17 cellular contexts compared by ENCODE assay signal in genomic region chr7:149220534-149220933, GRCh38. TPM values are rescaled to one million over a fixed set of nuclear protein-coding genes. Genes with fewer than 3 reads are reported as not detected.
DNase-seq lines count a peak whose midpoint lies in the region; ATAC-seq, FAIRE-seq and TF ChIP-seq lines count a peak whose summit lies in the region.
"Had no signal": no experiment of that assay in that cellular context is flagged by ENCODE, and none has a peak within 500 bp of the region (broad histone marks: within the 10 kb centered on the region; RNA-seq: fewer than 3 reads in every experiment).

No MANE protein-coding gene starts in this region.

- ATAC-seq in A549 (peak; percentile 12 to 33; a peak in 1 of 6 replicates), GM18498 (IDR thresholded peaks at IDR 0.05; ENCODE audit: unreplicated experiment) (no peak)
- ATAC-seq: activated T-cell treated with anti-CD3 and anti-CD28 coated beads, Interleukin-2, amount 50 U/mL, for 4 hours; Right ventricle myocardium inferior; stimulated activated naive CD8-positive, alpha-beta T cell treated with anti-CD3 and anti-CD28 coated beads, Interleukin-15, amount 100 ng/mL, for 72 hours had no signal

- H3K4me1 ChIP-seq in A549 (peaks cover 5% of the 10 kb centered on the region; the same call in 1 of the 3 replicates), GM23248 (ENCODE audit: insufficient read depth) (peaks cover 26% of the 10 kb centered on the region), adipocyte (ENCODE audit: control insufficient read depth, insufficient read depth, low read length) (peaks cover 4% of the 10 kb centered on the region), ovary (ENCODE audit: insufficient read depth) (no peaks in the 10 kb centered on the region)

- WGBS in A549 (ENCODE audit: missing lambda C conversion rate), result 84% methylated on average over 6 of the region's 6 CpGs
- 37 to 59% methylated on average over 6 of the region's 6 CpGs for WGBS in GM23248 (ENCODE audit: low coverage in 1 of 2, low lambda C conversion rate in 2 of 2, missing lambda C conversion rate in 2 of 2), 2 experiments
- WGBS in ovary, 3 donors, result 69 to 76% (median 75%) methylated on average over 6 of the region's 6 CpGs

- TF ChIP-seq CTCF in A549 (IDR thresholded peaks at IDR 0.05) (no peak), foreskin fibroblast (IDR thresholded peaks at IDR 0.05; ENCODE audit: low read depth, low read length) (no peak), ovary (IDR thresholded peaks at IDR 0.05) (no peak)

- H3K4me3 ChIP-seq in A549, result no peak overlapping the region
- H3K4me3 ChIP-seq in GM23248, result no peak overlapping the region
- no peak overlapping the region for H3K4me3 ChIP-seq in adipocyte (ENCODE audit: low read length)
- no peak overlapping the region for H3K4me3 ChIP-seq in foreskin fibroblast (ENCODE audit: low read depth in 1 of 2, low read length in 2 of 2)
- no peak overlapping the region for H3K4me3 ChIP-seq in ovary
- H3K4me3 ChIP-seq: adrenal gland had no signal

- no peak overlapping the region for H3K27ac ChIP-seq in A549
- H3K27ac ChIP-seq in GM23248, result peak overlapping the region; percentile 33
- no peak overlapping the region for H3K27ac ChIP-seq in ovary
- H3K27ac ChIP-seq: adrenal gland had no signal

- no peak for TF ChIP-seq POLR2A in A549 (IDR thresholded peaks at IDR 0.05; ENCODE audit: low read length)
- TF ChIP-seq POLR2A in ovary (IDR thresholded peaks at IDR 0.05), result no peak

- H3K9me2 ChIP-seq in GM23248 (ENCODE audit: insufficient read depth), result no peaks in the 10 kb centered on the region

- DNase-seq in A549 (ENCODE audit: low read depth in 1 of 2, low spot score in 1 of 2) (no peak), GM23248 (peak; percentile 89), adipocyte (ENCODE audit: low read depth) (peak; percentile 66), foreskin fibroblast (peak; percentile 51 to 80), hypothalamus (lab: John Stamatoyannopoulos, UW) (no peak), ovary (no peak)
- no peak for DNase-seq in stimulated activated CD4-positive, alpha-beta T cell treated with anti-CD3 and anti-CD28 coated beads, Interleukin-15, amount 100 ng/mL, for 24 hours
- DNase-seq: activated CD4-positive, alpha-beta T cell treated with anti-CD3 and anti-CD28 coated beads for 48 hours; activated T-cell treated with anti-CD3 and anti-CD28 coated beads, Interleukin-2, amount 50 U/mL, for 4 hours; adrenal gland; foreskin melanocyte; NCI-H774; nucleus accumbens; small intestine; stimulated activated naive CD8-positive, alpha-beta T cell treated with anti-CD3 and anti-CD28 coated beads, Interleukin-15, amount 100 ng/mL, for 72 hours had no signal

- no peak overlapping the region for H3K9ac ChIP-seq in GM23248
- H3K9ac ChIP-seq in adipocyte (ENCODE audit: low read length), result no peak overlapping the region

- intact Hi-C loops in ovary (cut with DNase I), result no loop called here

- POLR2A ChIA-PET in A549 (lab: Yijun Ruan, JAX), result no interaction called here

- H3K4me2 ChIP-seq in A549 (no peak overlapping the region), GM23248 (ENCODE audit: unreplicated experiment) (no peak overlapping the region)

- peaks cover 20% of the 10 kb centered on the region for H3F3A ChIP-seq in GM23248 (ENCODE audit: insufficient read depth)

- no peak for TF ChIP-seq EP300 in A549 (IDR thresholded peaks at IDR 0.05)
- no peak for TF ChIP-seq EP300 in ovary (IDR thresholded peaks at IDR 0.05)

- in situ Hi-C loops in GM23248 (cut with MboI), result no loop called here

- peaks cover 33% of the 10 kb centered on the region for H3K79me2 ChIP-seq in GM23248 (ENCODE audit: insufficient read depth)

- FAIRE-seq in A549 (lab: Jason Lieb, UNC), result no peak
- FAIRE-seq: small intestine had no signal

- no peak overlapping the region for H2AFZ ChIP-seq in GM23248

- H3K27me3 ChIP-seq in GM23248 (replicated peaks; ENCODE audit: insufficient read depth), result no peaks in the 10 kb centered on the region
- no peaks in the 10 kb centered on the region for H3K27me3 ChIP-seq in adipocyte (replicated peaks; ENCODE audit: control insufficient read depth, insufficient read depth, low read length)
- no peaks in the 10 kb centered on the region for H3K27me3 ChIP-seq in ovary
- H3K27me3 ChIP-seq: adrenal gland had no signal

- no peak for TF ChIP-seq RAD21 in A549 (conservative IDR thresholded peaks at IDR 0.05 in 1 of 2, IDR thresholded peaks at IDR 0.05 in 1 of 2)

- H3K9me3 ChIP-seq in A549 (no peaks in the 10 kb centered on the region), GM23248 (ENCODE audit: low read depth) (no peaks in the 10 kb centered on the region), adipocyte (ENCODE audit: control insufficient read depth, low read length) (no peaks in the 10 kb centered on the region), ovary (no peaks in the 10 kb centered on the region)
- H3K9me3 ChIP-seq: adrenal gland had no signal

- H4K20me1 ChIP-seq in GM23248 (ENCODE audit: insufficient read depth), result no peaks in the 10 kb centered on the region

- peaks cover 20% of the 10 kb centered on the region; the same call in 1 of the 2 replicates for H3K36me3 ChIP-seq in GM23248 (ENCODE audit: low read depth)
- H3K36me3 ChIP-seq in adipocyte (ENCODE audit: control insufficient read depth, insufficient read depth, low read length, severe bottlenecking), result peaks cover 61% of the 10 kb centered on the region
- no peaks in the 10 kb centered on the region for H3K36me3 ChIP-seq in ovary

- CTCF ChIA-PET in A549 (lab: Yijun Ruan, JAX), result interaction anchor here (0.7 to 1.3 kb wide), 2 partner anchors 9 to 210 kb away, joined by 3 read pairs; no protein-coding TSS in a partner anchor

TF ChIP-seq in A549, 52 proteins besides CTCF, POLR2A, EP300 and RAD21:
- TF ChIP-seq HEYL (CRISPR knock-in tag; IDR thresholded peaks at IDR 0.05) (no peak), CEBPB (IDR thresholded peaks at IDR 0.05) (peak; percentile 9 to 29; a peak in 1 of 4 replicates), SREBF2 (IDR thresholded peaks at IDR 0.05) (no peak)

RNA-seq across cellular contexts. Expression of gene ZNF212, which starts 18.9 kb away (rescaled TPM):
- 5.3 and 5.5 TPM in 2 replicates for polyA plus RNA-seq in A549 (2011; rRNA removed)
- polyA plus RNA-seq in A549 (2012; cell fraction: cytosol; rRNA removed), result 4.4 and 5.8 TPM in 2 replicates
- polyA plus RNA-seq in A549 (2012; cell fraction: nucleus; rRNA removed), result 20.1 and 24.1 TPM in 2 replicates
- 6.0 to 7.9 TPM (median 6.7 TPM) in 3 replicates for polyA plus RNA-seq in A549 (2017; fragmentation: RNase III; extraction: RNeasy Plus Mini Kit Qiagen cat#74134 plus additional on column Dnase treatment)
- 4.1 and 5.6 TPM in 2 replicates for polyA minus RNA-seq in A549 (2011; rRNA and poly(A)+ RNA removed)
- total RNA-seq in GM23248 (2014; rRNA removed; shearing (Covaris generic)), result 4.1 and 9.4 TPM in 2 replicates
- polyA plus RNA-seq in GM23248 (2016; fragmentation: Nextera tagmentation; extraction: Ambion mirVana), result 5.3 and 7.1 TPM in 2 replicates
- total RNA-seq in ovary, result 10 to 100 TPM in 5 of 7 donors, 1 to 10 TPM in 2; 5.4 to 16.0 (median 11.8) TPM
- polyA plus RNA-seq in ovary, result 10 to 100 TPM in 1 of 2 donors, 1 to 10 TPM in 1; 7.0 to 11.0 TPM

RNA-seq across cellular contexts. Expression of gene ZNF282, which starts 25.2 kb away (rescaled TPM):
- polyA plus RNA-seq in A549 (2011; rRNA removed) (8.8 and 11.9 TPM in 2 replicates), A549 (2017; fragmentation: RNase III; extraction: RNeasy Plus Mini Kit Qiagen cat#74134 plus additional on column Dnase treatment) (15.1 to 18.4 TPM (median 16.7 TPM) in 3 replicates), GM23248 (2016; fragmentation: Nextera tagmentation; extraction: Ambion mirVana) (2.4 and 2.8 TPM in 2 replicates), ovary (10 to 100 TPM in 1 of 2 donors, 1 to 10 TPM in 1; 8.0 to 17.6 TPM)
- 11.6 and 16.2 TPM in 2 replicates for polyA plus RNA-seq in A549 (2012; cell fraction: cytosol; rRNA removed)
- 34.5 and 37.6 TPM in 2 replicates for polyA plus RNA-seq in A549 (2012; cell fraction: nucleus; rRNA removed)
- polyA minus RNA-seq in A549 (2011; rRNA and poly(A)+ RNA removed), result 22.0 and 22.6 TPM in 2 replicates
- 23.3 and 24.1 TPM in 2 replicates for total RNA-seq in GM23248 (2014; rRNA removed; shearing (Covaris generic))
- 10 to 100 TPM; 14.0 to 30.2 (median 24.5) TPM for total RNA-seq in ovary

RNA-seq across cellular contexts. Expression of gene ZNF783, which starts 41.5 kb away (rescaled TPM):
- 8.0 and 9.9 TPM in 2 replicates for polyA plus RNA-seq in A549 (2011; rRNA removed)
- 7.6 and 9.1 TPM in 2 replicates for polyA plus RNA-seq in A549 (2012; cell fraction: cytosol; rRNA removed)
- 39.0 and 39.5 TPM in 2 replicates for polyA plus RNA-seq in A549 (2012; cell fraction: nucleus; rRNA removed)
- polyA plus RNA-seq in A549 (2017; fragmentation: RNase III; extraction: RNeasy Plus Mini Kit Qiagen cat#74134 plus additional on column Dnase treatment), result 6.6 to 10.1 TPM (median 7.4 TPM) in 3 replicates
- 8.8 and 10.0 TPM in 2 replicates for polyA minus RNA-seq in A549 (2011; rRNA and poly(A)+ RNA removed)
- total RNA-seq in GM23248 (2014; rRNA removed; shearing (Covaris generic)), result 8.6 and 11.3 TPM in 2 replicates
- polyA plus RNA-seq in GM23248 (2016; fragmentation: Nextera tagmentation; extraction: Ambion mirVana), result 3.5 and 3.6 TPM in 2 replicates
- 10 to 100 TPM; 11.6 to 27.6 (median 21.2) TPM for total RNA-seq in ovary
- polyA plus RNA-seq in ovary, result 10 to 100 TPM in 1 of 2 donors, 1 to 10 TPM in 1; 5.5 to 12.2 TPM

Comparison
In these comparisons a context has a peak if more than half of its experiments do, and no peak if none do; other contexts are left out.
1. DNase-seq: peak in GM23248 (single experiment), adipocyte (single experiment) and foreskin fibroblast (2 of 2); none in A549 (0 of 2), stimulated activated CD4-positive, alpha-beta T cell treated with anti-CD3 and anti-CD28 coated beads, Interleukin-15, amount 100 ng/mL, for 24 hours (single experiment), hypothalamus (0 of 51) and ovary (0 of 5).